1 cellular context compared by ENCODE assay signal in genomic region chr6:63391203-63391970, GRCh38.
TF ChIP-seq lines count a peak whose summit lies in the region.

No MANE protein-coding gene starts in this region.

TF ChIP-seq in HepG2, 621 proteins besides CTCF, POLR2A, EP300 and RAD21 (continued from another document and continues in another):
- TF ChIP-seq HBP1 (CRISPR knock-in tag; IDR thresholded peaks at IDR 0.05; ENCODE audit: low read depth), result peak; percentile 89; the same call in 1 of the 2 replicates
- TF ChIP-seq SUZ12 (IDR thresholded peaks at IDR 0.05; ENCODE audit: low read depth, low read length), result no peak
- TF ChIP-seq EZH2 (conservative IDR thresholded peaks at IDR 0.05; ENCODE audit: low read depth, low read length), result no peak
- TF ChIP-seq ASH2L (IDR thresholded peaks at IDR 0.05; ENCODE audit: insufficient read length, low read depth, low read length), result peak; percentile 96
- TF ChIP-seq, protein P1, sequence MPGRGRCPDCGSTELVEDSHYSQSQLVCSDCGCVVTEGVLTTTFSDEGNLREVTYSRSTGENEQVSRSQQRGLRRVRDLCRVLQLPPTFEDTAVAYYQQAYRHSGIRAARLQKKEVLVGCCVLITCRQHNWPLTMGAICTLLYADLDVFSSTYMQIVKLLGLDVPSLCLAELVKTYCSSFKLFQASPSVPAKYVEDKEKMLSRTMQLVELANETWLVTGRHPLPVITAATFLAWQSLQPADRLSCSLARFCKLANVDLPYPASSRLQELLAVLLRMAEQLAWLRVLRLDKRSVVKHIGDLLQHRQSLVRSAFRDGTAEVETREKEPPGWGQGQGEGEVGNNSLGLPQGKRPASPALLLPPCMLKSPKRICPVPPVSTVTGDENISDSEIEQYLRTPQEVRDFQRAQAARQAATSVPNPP (CRISPR knock-in tag; IDR thresholded peaks at IDR 0.05), result peak; percentile 93
- TF ChIP-seq ZNF562 (CRISPR knock-in tag; IDR thresholded peaks at IDR 0.05; ENCODE audit: borderline replicate concordance), result no peak; the same call in 1 of the 2 replicates
- TF ChIP-seq, protein P2, sequence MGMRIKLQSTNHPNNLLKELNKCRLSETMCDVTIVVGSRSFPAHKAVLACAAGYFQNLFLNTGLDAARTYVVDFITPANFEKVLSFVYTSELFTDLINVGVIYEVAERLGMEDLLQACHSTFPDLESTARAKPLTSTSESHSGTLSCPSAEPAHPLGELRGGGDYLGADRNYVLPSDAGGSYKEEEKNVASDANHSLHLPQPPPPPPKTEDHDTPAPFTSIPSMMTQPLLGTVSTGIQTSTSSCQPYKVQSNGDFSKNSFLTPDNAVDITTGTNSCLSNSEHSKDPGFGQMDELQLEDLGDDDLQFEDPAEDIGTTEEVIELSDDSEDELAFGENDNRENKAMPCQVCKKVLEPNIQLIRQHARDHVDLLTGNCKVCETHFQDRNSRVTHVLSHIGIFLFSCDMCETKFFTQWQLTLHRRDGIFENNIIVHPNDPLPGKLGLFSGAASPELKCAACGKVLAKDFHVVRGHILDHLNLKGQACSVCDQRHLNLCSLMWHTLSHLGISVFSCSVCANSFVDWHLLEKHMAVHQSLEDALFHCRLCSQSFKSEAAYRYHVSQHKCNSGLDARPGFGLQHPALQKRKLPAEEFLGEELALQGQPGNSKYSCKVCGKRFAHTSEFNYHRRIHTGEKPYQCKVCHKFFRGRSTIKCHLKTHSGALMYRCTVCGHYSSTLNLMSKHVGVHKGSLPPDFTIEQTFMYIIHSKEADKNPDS (CRISPR knock-in tag; IDR thresholded peaks at IDR 0.05), result 0 out of 2 replicates have a peak, but pooled peaks have one; percentile 11
- TF ChIP-seq SETDB1 (CRISPR knock-in tag; IDR thresholded peaks at IDR 0.05; ENCODE audit: borderline replicate concordance), result no peak
- peak; percentile 73; the same call in 1 of the 2 replicates for TF ChIP-seq ZNF761 (CRISPR knock-in tag; conservative IDR thresholded peaks at IDR 0.05)
- peak; percentile 68 for TF ChIP-seq HNRNPUL1 (IDR thresholded peaks at IDR 0.05; ENCODE audit: low read depth, low read length)
- TF ChIP-seq ISL2 (CRISPR knock-in tag; IDR thresholded peaks at IDR 0.05), result peak; percentile 99
- TF ChIP-seq, protein P3, sequence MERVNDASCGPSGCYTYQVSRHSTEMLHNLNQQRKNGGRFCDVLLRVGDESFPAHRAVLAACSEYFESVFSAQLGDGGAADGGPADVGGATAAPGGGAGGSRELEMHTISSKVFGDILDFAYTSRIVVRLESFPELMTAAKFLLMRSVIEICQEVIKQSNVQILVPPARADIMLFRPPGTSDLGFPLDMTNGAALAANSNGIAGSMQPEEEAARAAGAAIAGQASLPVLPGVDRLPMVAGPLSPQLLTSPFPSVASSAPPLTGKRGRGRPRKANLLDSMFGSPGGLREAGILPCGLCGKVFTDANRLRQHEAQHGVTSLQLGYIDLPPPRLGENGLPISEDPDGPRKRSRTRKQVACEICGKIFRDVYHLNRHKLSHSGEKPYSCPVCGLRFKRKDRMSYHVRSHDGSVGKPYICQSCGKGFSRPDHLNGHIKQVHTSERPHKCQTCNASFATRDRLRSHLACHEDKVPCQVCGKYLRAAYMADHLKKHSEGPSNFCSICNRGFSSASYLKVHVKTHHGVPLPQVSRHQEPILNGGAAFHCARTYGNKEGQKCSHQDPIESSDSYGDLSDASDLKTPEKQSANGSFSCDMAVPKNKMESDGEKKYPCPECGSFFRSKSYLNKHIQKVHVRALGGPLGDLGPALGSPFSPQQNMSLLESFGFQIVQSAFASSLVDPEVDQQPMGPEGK (CRISPR knock-in tag; IDR thresholded peaks at IDR 0.05), result peak; percentile 72
- TF ChIP-seq TEAD2 (CRISPR knock-in tag; IDR thresholded peaks at IDR 0.05), result no peak
- no peak for TF ChIP-seq MYC (CRISPR knock-in tag; IDR thresholded peaks at IDR 0.05; ENCODE audit: borderline replicate concordance)
- TF ChIP-seq ZNF839 (CRISPR knock-in tag; IDR thresholded peaks at IDR 0.05; ENCODE audit: borderline replicate concordance), result no peak
- TF ChIP-seq EED (CRISPR knock-in tag; IDR thresholded peaks at IDR 0.05), result no peak; the same call in 1 of the 2 replicates
- TF ChIP-seq PCBP1 (IDR thresholded peaks at IDR 0.05; ENCODE audit: borderline replicate concordance, low read depth, low read length), result no peak
- TF ChIP-seq SRSF9 (IDR thresholded peaks at IDR 0.05; ENCODE audit: borderline replicate concordance, insufficient read depth, low read depth, low read length, poor library complexity, severe bottlenecking), result no peak
- TF ChIP-seq ZNF776 (CRISPR knock-in tag; IDR thresholded peaks at IDR 0.05), result no peak
- TF ChIP-seq, protein P4, sequence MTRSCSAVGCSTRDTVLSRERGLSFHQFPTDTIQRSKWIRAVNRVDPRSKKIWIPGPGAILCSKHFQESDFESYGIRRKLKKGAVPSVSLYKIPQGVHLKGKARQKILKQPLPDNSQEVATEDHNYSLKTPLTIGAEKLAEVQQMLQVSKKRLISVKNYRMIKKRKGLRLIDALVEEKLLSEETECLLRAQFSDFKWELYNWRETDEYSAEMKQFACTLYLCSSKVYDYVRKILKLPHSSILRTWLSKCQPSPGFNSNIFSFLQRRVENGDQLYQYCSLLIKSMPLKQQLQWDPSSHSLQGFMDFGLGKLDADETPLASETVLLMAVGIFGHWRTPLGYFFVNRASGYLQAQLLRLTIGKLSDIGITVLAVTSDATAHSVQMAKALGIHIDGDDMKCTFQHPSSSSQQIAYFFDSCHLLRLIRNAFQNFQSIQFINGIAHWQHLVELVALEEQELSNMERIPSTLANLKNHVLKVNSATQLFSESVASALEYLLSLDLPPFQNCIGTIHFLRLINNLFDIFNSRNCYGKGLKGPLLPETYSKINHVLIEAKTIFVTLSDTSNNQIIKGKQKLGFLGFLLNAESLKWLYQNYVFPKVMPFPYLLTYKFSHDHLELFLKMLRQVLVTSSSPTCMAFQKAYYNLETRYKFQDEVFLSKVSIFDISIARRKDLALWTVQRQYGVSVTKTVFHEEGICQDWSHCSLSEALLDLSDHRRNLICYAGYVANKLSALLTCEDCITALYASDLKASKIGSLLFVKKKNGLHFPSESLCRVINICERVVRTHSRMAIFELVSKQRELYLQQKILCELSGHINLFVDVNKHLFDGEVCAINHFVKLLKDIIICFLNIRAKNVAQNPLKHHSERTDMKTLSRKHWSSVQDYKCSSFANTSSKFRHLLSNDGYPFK (CRISPR knock-in tag; IDR thresholded peaks at IDR 0.05; ENCODE audit: borderline replicate concordance), result no peak
- peak; percentile 70; the same call in 1 of the 2 replicates for TF ChIP-seq ZNF616 (CRISPR knock-in tag; IDR thresholded peaks at IDR 0.05; ENCODE audit: low read depth)
- TF ChIP-seq NKX3-1 (CRISPR knock-in tag; IDR thresholded peaks at IDR 0.05), result peak; percentile 72; the same call in 1 of the 2 replicates
- TF ChIP-seq PPARG (CRISPR knock-in tag; conservative IDR thresholded peaks at IDR 0.05), result peak; percentile 99
- peak; percentile 65; the same call in 1 of the 2 replicates for TF ChIP-seq SAFB2 (CRISPR knock-in tag; IDR thresholded peaks at IDR 0.05; ENCODE audit: borderline replicate concordance, low read depth)
- no peak for TF ChIP-seq ZNF318 (CRISPR knock-in tag; IDR thresholded peaks at IDR 0.05)
- no peak for TF ChIP-seq HNRNPLL (IDR thresholded peaks at IDR 0.05; ENCODE audit: low read depth, low read length, poor library complexity, severe bottlenecking)
- TF ChIP-seq ZNF468 (CRISPR knock-in tag; IDR thresholded peaks at IDR 0.05), result peak; percentile 64; the same call in 1 of the 2 replicates
- TF ChIP-seq TEAD3 (CRISPR knock-in tag; optimal IDR thresholded peaks at IDR 0.05; ENCODE audit: borderline replicate concordance), result peak; percentile 96
- TF ChIP-seq ARID5B (CRISPR knock-in tag; IDR thresholded peaks at IDR 0.05), result peak; percentile 100
- no peak for TF ChIP-seq REXO4 (CRISPR knock-in tag; IDR thresholded peaks at IDR 0.05; ENCODE audit: borderline replicate concordance)
- TF ChIP-seq, protein P5, sequence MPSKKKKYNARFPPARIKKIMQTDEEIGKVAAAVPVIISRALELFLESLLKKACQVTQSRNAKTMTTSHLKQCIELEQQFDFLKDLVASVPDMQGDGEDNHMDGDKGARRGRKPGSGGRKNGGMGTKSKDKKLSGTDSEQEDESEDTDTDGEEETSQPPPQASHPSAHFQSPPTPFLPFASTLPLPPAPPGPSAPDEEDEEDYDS (CRISPR knock-in tag; IDR thresholded peaks at IDR 0.05), result peak; percentile 77
- peak; percentile 98 for TF ChIP-seq ZBTB20 (CRISPR knock-in tag; IDR thresholded peaks at IDR 0.05; ENCODE audit: borderline replicate concordance, low read depth)
- TF ChIP-seq SOX5 (CRISPR knock-in tag; IDR thresholded peaks at IDR 0.05; ENCODE audit: borderline replicate concordance), result peak; percentile 91
- TF ChIP-seq ZNF546 (CRISPR knock-in tag; conservative IDR thresholded peaks at IDR 0.05), result no peak
- TF ChIP-seq CHD2 (IDR thresholded peaks at IDR 0.05; ENCODE audit: low read depth, low read length), result no peak
